In genomic region chr5:177891547-177892356, GRCh38 we compare ENCODE assay signal across 8 cellular contexts.
DNase-seq lines count a peak whose midpoint lies in the region; ATAC-seq and FAIRE-seq lines count a peak whose summit lies in the region.
"Not testable (repeated sequence)": the region's sequence is repeated elsewhere in the genome, so short reads cannot be mapped to it uniquely, and the experiment has no call there.

No MANE protein-coding gene starts in this region.

- not testable (repeated sequence) for H3K4me1 Mint-ChIP-seq in CD4-positive, CD25-positive, alpha-beta regulatory T cell

- H3K4me3 Mint-ChIP-seq in CD4-positive, CD25-positive, alpha-beta regulatory T cell, result not testable (repeated sequence)

- WGBS in small intestine, 3 donors, result 14 to 28% (median 19%) methylated on average over 3 to 6 of the region's 11 CpGs

- not testable (repeated sequence) for H3K4me1 ChIP-seq in CD4-positive, CD25-positive, alpha-beta regulatory T cell (ENCODE audit: control insufficient read depth, insufficient read depth, low read length, poor library complexity, severe bottlenecking); small intestine (ENCODE audit: control insufficient read depth in 2 of 2, insufficient read depth in 1 of 2, low read depth in 1 of 2, low read length in 1 of 2)

- not testable (repeated sequence) for H3K36me3 Mint-ChIP-seq in CD4-positive, CD25-positive, alpha-beta regulatory T cell

- peak overlapping the region in 1 of 3 donors; percentile 43 for H3K27ac Mint-ChIP-seq in CD4-positive, CD25-positive, alpha-beta regulatory T cell

- H3K4me3 ChIP-seq in CD4-positive, CD25-positive, alpha-beta regulatory T cell (ENCODE audit: low read depth, low read length); small intestine (ENCODE audit: low read depth in 1 of 2, low read length in 2 of 2): not testable (repeated sequence)

- not testable (repeated sequence) for H3K9me3 Mint-ChIP-seq in CD4-positive, CD25-positive, alpha-beta regulatory T cell

- H3K27me3 ChIP-seq in CD4-positive, CD25-positive, alpha-beta regulatory T cell (ENCODE audit: control insufficient read depth, insufficient read depth, low read length); small intestine (ENCODE audit: control insufficient read depth in 2 of 2, insufficient read depth in 2 of 2, low read length in 2 of 2): not testable (repeated sequence)

- H3K27ac ChIP-seq in CD4-positive, CD25-positive, alpha-beta regulatory T cell (ENCODE audit: insufficient read depth, low read length, poor library complexity, severe bottlenecking); small intestine (ENCODE audit: low read depth in 1 of 2, low read length in 1 of 2): not testable (repeated sequence)

- peak; percentile 99 for FAIRE-seq in islet of Langerhans (lab: Jason Lieb, UNC)
- FAIRE-seq in small intestine (lab: Jason Lieb, UNC), result peak; percentile 78

- peak in 2 of 3 donors; percentile 3 to 21 for DNase-seq in CD4-positive, CD25-positive, alpha-beta regulatory T cell
- DNase-seq in activated CD8-positive, alpha-beta memory T cell treated with anti-CD3 and anti-CD28 coated beads for 24 hours, result peak; percentile 66
- DNase-seq in central memory CD4-positive, alpha-beta T cell, result peak; percentile 30
- DNase-seq in small intestine, result not testable (repeated sequence)

- H3K9me3 ChIP-seq in CD4-positive, CD25-positive, alpha-beta regulatory T cell (ENCODE audit: control insufficient read depth in 2 of 2, low read length in 2 of 2); small intestine (ENCODE audit: control insufficient read depth, low read depth): not testable (repeated sequence)

- H3K36me3 ChIP-seq in CD4-positive, CD25-positive, alpha-beta regulatory T cell (ENCODE audit: control insufficient read depth, insufficient read depth, low read length); small intestine (ENCODE audit: control insufficient read depth in 2 of 2, insufficient read depth in 2 of 2, low read length in 2 of 2): not testable (repeated sequence)

- peak; percentile 87 to 91 for ATAC-seq in CD4-positive, CD25-positive, alpha-beta regulatory T cell (ENCODE audit: low read depth in 2 of 2)
- peak; percentile 74 for ATAC-seq in GM19324 (IDR thresholded peaks at IDR 0.05; ENCODE audit: low FRiP score, unreplicated experiment)
- peak; percentile 90 for ATAC-seq in HG02678 (IDR thresholded peaks at IDR 0.05; ENCODE audit: unreplicated experiment)
- peak; percentile 88 for ATAC-seq in HG03571 (IDR thresholded peaks at IDR 0.05; ENCODE audit: unreplicated experiment)

- H3K27me3 Mint-ChIP-seq in CD4-positive, CD25-positive, alpha-beta regulatory T cell, result not testable (repeated sequence)
